ENCODE assay signal across 8 cellular contexts in genomic region chr5:140038373-140038957, GRCh38. TPM values are rescaled to one million over a fixed set of nuclear protein-coding genes. Genes with fewer than 3 reads are reported as not detected.
DNase-seq lines count a peak whose midpoint lies in the region; ATAC-seq and TF ChIP-seq lines count a peak whose summit lies in the region.

No MANE protein-coding gene starts in this region.

- DNase-seq in CD4-positive, CD25-positive, alpha-beta regulatory T cell = no peak
- DNase-seq in breast epithelium (ENCODE audit: low spot score in 2 of 2) = no peak
- DNase-seq in activated naive CD4-positive, alpha-beta T cell treated with anti-CD3 and anti-CD28 coated beads, Interleukin-2, amount 10 ng/mL, durations not matched to agents 7 days and 5 days = no peak
- DNase-seq in NK-92 treated with Interleukin-12 subunit alpha and Interleukin-12 subunit beta, amount 100 ng/mL, for 24 hours (lab: John Stamatoyannopoulos, UW) = no peak
- no peak for DNase-seq in activated naive CD4-positive, alpha-beta T cell (lab: John Stamatoyannopoulos, UW)
- DNase-seq in NCI-H226 = no peak

- H3K27ac ChIP-seq in CD4-positive, CD25-positive, alpha-beta regulatory T cell (ENCODE audit: insufficient read depth, low read length, poor library complexity, severe bottlenecking) = no peak overlapping the region
- H3K27ac ChIP-seq in breast epithelium = peak overlapping the region; percentile 29 to 36
- H3K27ac ChIP-seq in muscle layer of duodenum (ENCODE audit: low read length) = peak overlapping the region; percentile 79

- H3K4me1 ChIP-seq in CD4-positive, CD25-positive, alpha-beta regulatory T cell (ENCODE audit: control insufficient read depth, insufficient read depth, low read length, poor library complexity, severe bottlenecking) = peaks cover 19% of the 10 kb centered on the region
- H3K4me1 ChIP-seq in breast epithelium = peaks cover 3 to 8% of the 10 kb centered on the region in 2 donors
- H3K4me1 ChIP-seq in muscle layer of duodenum (ENCODE audit: control insufficient read depth in 1 of 2, insufficient read depth in 2 of 2, low read length in 2 of 2) = peaks cover 0 to 47% of the 10 kb centered on the region in 2 donors

- TF ChIP-seq POLR2A in breast epithelium (IDR thresholded peaks at IDR 0.05) = no peak

- no peaks in the 10 kb centered on the region for H3K36me3 Mint-ChIP-seq in CD4-positive, CD25-positive, alpha-beta regulatory T cell
- no peaks in the 10 kb centered on the region for H3K36me3 Mint-ChIP-seq in activated naive CD4-positive, alpha-beta T cell treated with anti-CD3 and anti-CD28 coated beads, Interleukin-2, amount 10 ng/mL, durations not matched to agents 7 days and 5 days

- H3K27me3 ChIP-seq in CD4-positive, CD25-positive, alpha-beta regulatory T cell (ENCODE audit: control insufficient read depth, insufficient read depth, low read length) = peaks cover 51% of the 10 kb centered on the region
- no peaks in the 10 kb centered on the region for H3K27me3 ChIP-seq in breast epithelium
- peaks cover 4% of the 10 kb centered on the region for H3K27me3 ChIP-seq in muscle layer of duodenum (ENCODE audit: low read depth, low read length)

- intact Hi-C loops in breast epithelium (cut with DNase I; ENCODE audit: low total_unique reads) = no loop called here

- TF ChIP-seq CTCF in breast epithelium (IDR thresholded peaks at IDR 0.05) = no peak

- peaks cover 0 to 15% (median 7%) of the 10 kb centered on the region in 4 donors for H3K4me1 Mint-ChIP-seq in CD4-positive, CD25-positive, alpha-beta regulatory T cell
- H3K4me1 Mint-ChIP-seq in activated naive CD4-positive, alpha-beta T cell treated with anti-CD3 and anti-CD28 coated beads, Interleukin-2, amount 10 ng/mL, durations not matched to agents 7 days and 5 days = peaks cover 13% of the 10 kb centered on the region

- no peak overlapping the region for H3K27ac Mint-ChIP-seq in CD4-positive, CD25-positive, alpha-beta regulatory T cell
- H3K27ac Mint-ChIP-seq in activated naive CD4-positive, alpha-beta T cell treated with anti-CD3 and anti-CD28 coated beads, Interleukin-2, amount 10 ng/mL, durations not matched to agents 7 days and 5 days = no peak overlapping the region

- H3K27me3 Mint-ChIP-seq in CD4-positive, CD25-positive, alpha-beta regulatory T cell = peaks cover 73% of the 10 kb centered on the region
- H3K27me3 Mint-ChIP-seq in activated naive CD4-positive, alpha-beta T cell treated with anti-CD3 and anti-CD28 coated beads, Interleukin-2, amount 10 ng/mL, durations not matched to agents 7 days and 5 days = peaks cover 78% of the 10 kb centered on the region

- H3K9me3 ChIP-seq in CD4-positive, CD25-positive, alpha-beta regulatory T cell (ENCODE audit: control insufficient read depth in 2 of 2, low read length in 2 of 2) = no peaks in the 10 kb centered on the region
- H3K9me3 ChIP-seq in breast epithelium = no peaks in the 10 kb centered on the region
- H3K9me3 ChIP-seq in muscle layer of duodenum (ENCODE audit: control insufficient read depth in 1 of 2, low read length in 2 of 2) = no peaks in the 10 kb centered on the region

- peak overlapping the region; percentile 51 for H3K4me3 ChIP-seq in CD4-positive, CD25-positive, alpha-beta regulatory T cell (ENCODE audit: low read depth, low read length)
- H3K4me3 ChIP-seq in breast epithelium (peak overlapping the region; percentile 39 to 63 (median 45)), muscle layer of duodenum (ENCODE audit: low read depth in 1 of 2, low read length in 2 of 2) (peak overlapping the region; percentile 59 to 67)

- H3K36me3 ChIP-seq in CD4-positive, CD25-positive, alpha-beta regulatory T cell (ENCODE audit: control insufficient read depth, insufficient read depth, low read length) = no peaks in the 10 kb centered on the region
- H3K36me3 ChIP-seq in breast epithelium (no peaks in the 10 kb centered on the region), muscle layer of duodenum (ENCODE audit: control insufficient read depth in 1 of 2, insufficient read depth in 2 of 2, low read length in 2 of 2) (no peaks in the 10 kb centered on the region)

- no peaks in the 10 kb centered on the region for H3K9me3 Mint-ChIP-seq in CD4-positive, CD25-positive, alpha-beta regulatory T cell
- no peaks in the 10 kb centered on the region for H3K9me3 Mint-ChIP-seq in activated naive CD4-positive, alpha-beta T cell treated with anti-CD3 and anti-CD28 coated beads, Interleukin-2, amount 10 ng/mL, durations not matched to agents 7 days and 5 days

- peak overlapping the region in 3 of 4 donors; percentile 32 to 48 (median 34) for H3K4me3 Mint-ChIP-seq in CD4-positive, CD25-positive, alpha-beta regulatory T cell
- no peak overlapping the region for H3K4me3 Mint-ChIP-seq in activated naive CD4-positive, alpha-beta T cell treated with anti-CD3 and anti-CD28 coated beads, Interleukin-2, amount 10 ng/mL, durations not matched to agents 7 days and 5 days

- CTCF ChIA-PET in activated naive CD4-positive, alpha-beta T cell treated with anti-CD3 and anti-CD28 coated beads, Interleukin-2, amount 10 ng/mL, durations not matched to agents 7 days and 5 days (lab: Charles Lee) = interaction anchor here (1.8 kb wide), 1 partner anchor 10 kb away, joined by 4 read pairs; no protein-coding TSS in a partner anchor

- ATAC-seq in CD4-positive, CD25-positive, alpha-beta regulatory T cell (ENCODE audit: low read depth in 2 of 2) = no peak
- ATAC-seq in HG03135 (IDR thresholded peaks at IDR 0.05; ENCODE audit: unreplicated experiment) = peak; percentile 40

RNA-seq across cellular contexts. Expression of gene NRG2, which starts 4.6 kb away (rescaled TPM):
- total RNA-seq in CD4-positive, CD25-positive, alpha-beta regulatory T cell = not detected
- not detected for polyA plus RNA-seq in CD4-positive, CD25-positive, alpha-beta regulatory T cell
- total RNA-seq in breast epithelium = 10 to 100 TPM in 1 of 3 donors, 1 to 10 TPM in 2; 5.9 to 16.5 (median 7.2) TPM
